In the genomic region with DNA sequence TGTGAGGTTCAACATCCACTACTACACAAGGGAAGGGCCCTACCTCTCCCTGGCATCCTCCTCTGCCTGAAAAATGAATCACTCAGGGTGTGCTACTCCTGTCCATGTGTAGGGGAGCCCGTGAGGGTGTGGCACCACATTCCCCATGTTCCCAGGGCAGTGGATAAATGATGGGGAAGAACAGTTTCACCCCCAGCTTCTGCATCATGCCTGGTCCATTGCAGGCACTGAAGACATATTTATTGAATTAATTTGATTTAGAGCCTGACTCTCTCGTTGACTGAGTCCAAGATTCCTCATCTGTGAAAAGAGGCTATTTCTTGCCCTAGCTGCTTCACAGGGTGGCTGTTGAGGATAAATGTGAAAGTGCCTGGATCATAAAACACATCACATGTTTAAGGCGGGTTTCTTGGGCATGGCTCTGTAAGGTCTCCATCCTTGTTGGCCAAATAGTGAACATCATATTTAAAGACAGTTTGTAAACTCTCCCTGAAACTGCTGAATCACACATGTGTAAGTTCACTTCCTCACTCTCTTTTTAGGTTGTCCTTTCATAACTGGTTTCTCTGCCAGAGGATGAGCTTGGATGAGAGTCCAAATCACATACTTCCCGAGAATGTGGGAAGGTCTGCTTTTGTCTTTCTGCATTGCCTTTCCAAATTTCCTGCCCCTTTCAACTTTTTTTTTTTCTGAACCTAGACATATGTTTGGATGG, we compare ENCODE assay signal across 15 cellular contexts.
DNase-seq lines count a peak whose midpoint lies in the region; ATAC-seq and TF ChIP-seq lines count a peak whose summit lies in the region.
"Had no signal": no experiment of that assay in that cellular context is flagged by ENCODE, and none has a peak within 500 bp of the region (broad histone marks: within the 10 kb centered on the region; RNA-seq: fewer than 3 reads in every experiment).

No MANE protein-coding gene starts in this region.

- H3K36me3 Mint-ChIP-seq in CD4-positive, CD25-positive, alpha-beta regulatory T cell = no peaks in the 10 kb centered on the region

- TF ChIP-seq CTCF in RWPE2 (IDR thresholded peaks at IDR 0.05; ENCODE audit: poor library complexity, severe bottlenecking) = no peak
- no peak for TF ChIP-seq CTCF in GM10248 (IDR thresholded peaks at IDR 0.05; ENCODE audit: control extremely low read depth, extremely low read depth, low read depth, missing control alignments)
- TF ChIP-seq CTCF in adrenal gland (IDR thresholded peaks at IDR 0.05) = no peak

- H3K27me3 ChIP-seq in CD4-positive, CD25-positive, alpha-beta regulatory T cell (ENCODE audit: control insufficient read depth, insufficient read depth, low read length) = peaks cover 3% of the 10 kb centered on the region
- no peaks in the 10 kb centered on the region for H3K27me3 ChIP-seq in RWPE2 (ENCODE audit: insufficient read depth, poor library complexity, severe bottlenecking)
- no peaks in the 10 kb centered on the region for H3K27me3 ChIP-seq in adrenal gland
- H3K27me3 ChIP-seq: neutrophil had no signal

- no peak overlapping the region for H3K27ac ChIP-seq in CD4-positive, CD25-positive, alpha-beta regulatory T cell (ENCODE audit: insufficient read depth, low read length, poor library complexity, severe bottlenecking)
- no peak overlapping the region for H3K27ac ChIP-seq in RWPE2 (ENCODE audit: poor library complexity, severe bottlenecking)
- H3K27ac ChIP-seq in adrenal gland = no peak overlapping the region
- H3K27ac ChIP-seq: cardiac muscle cell, neutrophil had no signal

- peak overlapping the region in 2 of 3 donors; percentile 14 to 67 for H3K27ac Mint-ChIP-seq in CD4-positive, CD25-positive, alpha-beta regulatory T cell
- H3K27ac Mint-ChIP-seq: activated B cell treated with CpG ODN at 0.5 μM for 24 hours; activated T-helper 1 cell treated with anti-CD3 and anti-CD28 coated beads, Interleukin-12 subunit alpha, Interleukin-12 subunit beta, Interleukin-2, Interleukin-4 antibody, amounts not matched to agents 30 ng/mL and 10 ng/mL and 1 ng/mL, durations not matched to agents 14 hours and 24 hours and 36 hours had no signal

- no peak for DNase-seq in CD4-positive, CD25-positive, alpha-beta regulatory T cell
- DNase-seq in HPDE6-E6E7 (ENCODE audit: extremely low spot score) (peak; percentile 67), RWPE2 (ENCODE audit: low spot score) (no peak), kidney tubule cell (ENCODE audit: low spot score) (peak; percentile 39), amniotic stem cell (lab: John Stamatoyannopoulos, UW) (no peak), GM10248 (ENCODE audit: extremely low spot score) (no peak), adrenal gland (no peak), COLO829 (ENCODE audit: low spot score) (no peak)
- DNase-seq: activated B cell treated with CpG ODN at 0.5 μM for 24 hours, kidney, NCI-H2081, SHP77 had no signal

- H3K4me1 Mint-ChIP-seq in CD4-positive, CD25-positive, alpha-beta regulatory T cell = peaks cover 0 to 7% (median 2%) of the 10 kb centered on the region in 4 donors
- H3K4me1 Mint-ChIP-seq: activated B cell treated with CpG ODN at 0.5 μM for 24 hours had no signal

- no peaks in the 10 kb centered on the region for H3K4me1 ChIP-seq in CD4-positive, CD25-positive, alpha-beta regulatory T cell (ENCODE audit: control insufficient read depth, insufficient read depth, low read length, poor library complexity, severe bottlenecking)
- H3K4me1 ChIP-seq in RWPE2 (ENCODE audit: insufficient read depth, poor library complexity, severe bottlenecking) (peaks cover 11% of the 10 kb centered on the region), adrenal gland (replicated peaks in 1 of 2) (no peaks in the 10 kb centered on the region)

- intact Hi-C loops in adrenal gland (cut with DNase I) = no loop called here

- no peaks in the 10 kb centered on the region for H3K9me3 ChIP-seq in CD4-positive, CD25-positive, alpha-beta regulatory T cell (ENCODE audit: control insufficient read depth in 2 of 2, low read length in 2 of 2)
- no peaks in the 10 kb centered on the region for H3K9me3 ChIP-seq in RWPE2 (ENCODE audit: severe bottlenecking)
- no peaks in the 10 kb centered on the region for H3K9me3 ChIP-seq in adrenal gland (replicated peaks in 1 of 3)
- H3K9me3 ChIP-seq: neutrophil had no signal

- TF ChIP-seq POLR2A in adrenal gland (IDR thresholded peaks at IDR 0.05) = no peak

- no peak overlapping the region for H3K4me3 ChIP-seq in CD4-positive, CD25-positive, alpha-beta regulatory T cell (ENCODE audit: low read depth, low read length)
- H3K4me3 ChIP-seq in RWPE2 (ENCODE audit: severe bottlenecking) (no peak overlapping the region), adrenal gland (no peak overlapping the region)
- H3K4me3 ChIP-seq: cardiac muscle cell had no signal

- H3K4me3 Mint-ChIP-seq in CD4-positive, CD25-positive, alpha-beta regulatory T cell = no peak overlapping the region
- H3K4me3 Mint-ChIP-seq: activated B cell treated with CpG ODN at 0.5 μM for 24 hours; activated T-helper 1 cell treated with anti-CD3 and anti-CD28 coated beads, Interleukin-12 subunit alpha, Interleukin-12 subunit beta, Interleukin-2, Interleukin-4 antibody, amounts not matched to agents 30 ng/mL and 10 ng/mL and 1 ng/mL, durations not matched to agents 14 hours and 24 hours and 36 hours had no signal

- H3K36me3 ChIP-seq in CD4-positive, CD25-positive, alpha-beta regulatory T cell (ENCODE audit: control insufficient read depth, insufficient read depth, low read length) = no peaks in the 10 kb centered on the region
- H3K36me3 ChIP-seq in RWPE2 (ENCODE audit: low read depth) (no peaks in the 10 kb centered on the region), adrenal gland (replicated peaks in 1 of 2) (no peaks in the 10 kb centered on the region)
- H3K36me3 ChIP-seq: cardiac muscle cell, neutrophil had no signal

- CTCF ChIA-PET in GM10248 (lab: Yijun Ruan, JAX) = no interaction called here

- POLR2A ChIA-PET in GM10248 (lab: Yijun Ruan, JAX) = interaction anchor here (0.7 kb wide), 1 partner anchor 188 kb away, joined by 3 read pairs; no protein-coding TSS in a partner anchor

- no peak for ATAC-seq in CD4-positive, CD25-positive, alpha-beta regulatory T cell (ENCODE audit: low read depth in 2 of 2)
- ATAC-seq in RWPE2 (ENCODE audit: low read depth) = peak; percentile 98

- H3K9me3 Mint-ChIP-seq in CD4-positive, CD25-positive, alpha-beta regulatory T cell = no peaks in the 10 kb centered on the region
- H3K9me3 Mint-ChIP-seq: activated B cell treated with CpG ODN at 0.5 μM for 24 hours; activated T-helper 1 cell treated with anti-CD3 and anti-CD28 coated beads, Interleukin-12 subunit alpha, Interleukin-12 subunit beta, Interleukin-2, Interleukin-4 antibody, amounts not matched to agents 30 ng/mL and 10 ng/mL and 1 ng/mL, durations not matched to agents 14 hours and 24 hours and 36 hours had no signal

- peaks cover 22% of the 10 kb centered on the region for H3K27me3 Mint-ChIP-seq in CD4-positive, CD25-positive, alpha-beta regulatory T cell

- WGBS in adrenal gland, 4 donors = 53 to 66% (median 58%) methylated on average over 4 of the region's 4 CpGs

Comparison
In these comparisons a context has a peak if more than half of its experiments do, and no peak if none do; other contexts are left out.
1. DNase-seq: peak in HPDE6-E6E7 (single experiment) and kidney tubule cell (single experiment); none in CD4-positive, CD25-positive, alpha-beta regulatory T cell (0 of 3), RWPE2 (single experiment), amniotic stem cell (single experiment), GM10248 (single experiment), adrenal gland (0 of 7) and COLO829 (single experiment).